Comparison of ENCODE assay signal across 1 cellular context in the genomic region with DNA sequence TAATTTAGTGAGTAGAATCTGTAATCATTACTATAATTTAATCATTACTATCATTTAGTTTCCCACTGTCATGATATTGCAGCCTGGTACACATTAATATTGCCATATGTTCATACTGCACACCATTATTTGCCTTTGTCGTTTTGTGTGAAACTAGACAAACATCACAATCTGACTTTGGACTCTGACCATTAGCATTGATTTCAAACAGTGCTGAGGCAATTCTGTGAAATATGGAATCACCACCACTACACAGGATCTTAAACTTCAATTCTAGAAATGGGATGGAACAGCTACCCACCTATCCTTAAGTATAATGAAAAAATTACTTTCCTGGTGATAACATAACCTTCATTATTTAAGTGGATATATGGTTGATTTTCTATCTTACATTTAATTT.
TF ChIP-seq lines count a peak whose summit lies in the region.

No MANE protein-coding gene starts in this region.

TF ChIP-seq in HepG2, 621 proteins besides CTCF, POLR2A, EP300 and RAD21 (continued from another document and continues in another):
- TF ChIP-seq, protein P1, sequence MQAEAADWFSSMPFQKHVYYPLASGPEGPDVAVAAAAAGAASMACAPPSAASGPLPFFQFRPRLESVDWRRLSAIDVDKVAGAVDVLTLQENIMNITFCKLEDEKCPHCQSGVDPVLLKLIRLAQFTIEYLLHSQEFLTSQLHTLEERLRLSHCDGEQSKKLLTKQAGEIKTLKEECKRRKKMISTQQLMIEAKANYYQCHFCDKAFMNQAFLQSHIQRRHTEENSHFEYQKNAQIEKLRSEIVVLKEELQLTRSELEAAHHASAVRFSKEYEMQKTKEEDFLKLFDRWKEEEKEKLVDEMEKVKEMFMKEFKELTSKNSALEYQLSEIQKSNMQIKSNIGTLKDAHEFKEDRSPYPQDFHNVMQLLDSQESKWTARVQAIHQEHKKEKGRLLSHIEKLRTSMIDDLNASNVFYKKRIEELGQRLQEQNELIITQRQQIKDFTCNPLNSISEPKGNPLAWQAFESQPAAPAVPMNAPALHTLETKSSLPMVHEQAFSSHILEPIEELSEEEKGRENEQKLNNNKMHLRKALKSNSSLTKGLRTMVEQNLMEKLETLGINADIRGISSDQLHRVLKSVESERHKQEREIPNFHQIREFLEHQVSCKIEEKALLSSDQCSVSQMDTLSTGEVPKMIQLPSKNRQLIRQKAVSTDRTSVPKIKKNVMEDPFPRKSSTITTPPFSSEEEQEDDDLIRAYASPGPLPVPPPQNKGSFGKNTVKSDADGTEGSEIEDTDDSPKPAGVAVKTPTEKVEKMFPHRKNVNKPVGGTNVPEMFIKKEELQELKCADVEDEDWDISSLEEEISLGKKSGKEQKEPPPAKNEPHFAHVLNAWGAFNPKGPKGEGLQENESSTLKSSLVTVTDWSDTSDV (CRISPR knock-in tag; IDR thresholded peaks at IDR 0.05), result no peak
- TF ChIP-seq, protein P2, sequence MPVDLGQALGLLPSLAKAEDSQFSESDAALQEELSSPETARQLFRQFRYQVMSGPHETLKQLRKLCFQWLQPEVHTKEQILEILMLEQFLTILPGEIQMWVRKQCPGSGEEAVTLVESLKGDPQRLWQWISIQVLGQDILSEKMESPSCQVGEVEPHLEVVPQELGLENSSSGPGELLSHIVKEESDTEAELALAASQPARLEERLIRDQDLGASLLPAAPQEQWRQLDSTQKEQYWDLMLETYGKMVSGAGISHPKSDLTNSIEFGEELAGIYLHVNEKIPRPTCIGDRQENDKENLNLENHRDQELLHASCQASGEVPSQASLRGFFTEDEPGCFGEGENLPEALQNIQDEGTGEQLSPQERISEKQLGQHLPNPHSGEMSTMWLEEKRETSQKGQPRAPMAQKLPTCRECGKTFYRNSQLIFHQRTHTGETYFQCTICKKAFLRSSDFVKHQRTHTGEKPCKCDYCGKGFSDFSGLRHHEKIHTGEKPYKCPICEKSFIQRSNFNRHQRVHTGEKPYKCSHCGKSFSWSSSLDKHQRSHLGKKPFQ (CRISPR knock-in tag; IDR thresholded peaks at IDR 0.05; ENCODE audit: insufficient replicate concordance), result peak; percentile 23
- no peak for TF ChIP-seq ZNF724P (CRISPR knock-in tag; IDR thresholded peaks at IDR 0.05; ENCODE audit: borderline replicate concordance)
- TF ChIP-seq ZC3H4 (CRISPR knock-in tag; IDR thresholded peaks at IDR 0.05; ENCODE audit: borderline replicate concordance), result no peak
- no peak for TF ChIP-seq ZNF782 (CRISPR knock-in tag; IDR thresholded peaks at IDR 0.05; ENCODE audit: borderline replicate concordance)
- TF ChIP-seq, protein P3, sequence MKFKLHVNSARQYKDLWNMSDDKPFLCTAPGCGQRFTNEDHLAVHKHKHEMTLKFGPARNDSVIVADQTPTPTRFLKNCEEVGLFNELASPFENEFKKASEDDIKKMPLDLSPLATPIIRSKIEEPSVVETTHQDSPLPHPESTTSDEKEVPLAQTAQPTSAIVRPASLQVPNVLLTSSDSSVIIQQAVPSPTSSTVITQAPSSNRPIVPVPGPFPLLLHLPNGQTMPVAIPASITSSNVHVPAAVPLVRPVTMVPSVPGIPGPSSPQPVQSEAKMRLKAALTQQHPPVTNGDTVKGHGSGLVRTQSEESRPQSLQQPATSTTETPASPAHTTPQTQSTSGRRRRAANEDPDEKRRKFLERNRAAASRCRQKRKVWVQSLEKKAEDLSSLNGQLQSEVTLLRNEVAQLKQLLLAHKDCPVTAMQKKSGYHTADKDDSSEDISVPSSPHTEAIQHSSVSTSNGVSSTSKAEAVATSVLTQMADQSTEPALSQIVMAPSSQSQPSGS (CRISPR knock-in tag; IDR thresholded peaks at IDR 0.05), result peak; percentile 66; the same call in 1 of the 2 replicates
- TF ChIP-seq ISX (CRISPR knock-in tag; conservative IDR thresholded peaks at IDR 0.05), result no peak
- TF ChIP-seq, protein P4, sequence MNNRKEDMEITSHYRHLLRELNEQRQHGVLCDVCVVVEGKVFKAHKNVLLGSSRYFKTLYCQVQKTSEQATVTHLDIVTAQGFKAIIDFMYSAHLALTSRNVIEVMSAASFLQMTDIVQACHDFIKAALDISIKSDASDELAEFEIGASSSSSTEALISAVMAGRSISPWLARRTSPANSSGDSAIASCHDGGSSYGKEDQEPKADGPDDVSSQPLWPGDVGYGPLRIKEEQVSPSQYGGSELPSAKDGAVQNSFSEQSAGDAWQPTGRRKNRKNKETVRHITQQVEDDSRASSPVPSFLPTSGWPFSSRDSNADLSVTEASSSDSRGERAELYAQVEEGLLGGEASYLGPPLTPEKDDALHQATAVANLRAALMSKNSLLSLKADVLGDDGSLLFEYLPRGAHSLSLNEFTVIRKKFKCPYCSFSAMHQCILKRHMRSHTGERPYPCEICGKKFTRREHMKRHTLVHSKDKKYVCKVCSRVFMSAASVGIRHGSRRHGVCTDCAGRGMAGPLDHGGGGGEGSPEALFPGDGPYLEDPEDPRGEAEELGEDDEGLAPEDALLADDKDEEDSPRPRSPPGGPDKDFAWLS (CRISPR knock-in tag; IDR thresholded peaks at IDR 0.05; ENCODE audit: borderline replicate concordance), result no peak
- TF ChIP-seq, protein P5, sequence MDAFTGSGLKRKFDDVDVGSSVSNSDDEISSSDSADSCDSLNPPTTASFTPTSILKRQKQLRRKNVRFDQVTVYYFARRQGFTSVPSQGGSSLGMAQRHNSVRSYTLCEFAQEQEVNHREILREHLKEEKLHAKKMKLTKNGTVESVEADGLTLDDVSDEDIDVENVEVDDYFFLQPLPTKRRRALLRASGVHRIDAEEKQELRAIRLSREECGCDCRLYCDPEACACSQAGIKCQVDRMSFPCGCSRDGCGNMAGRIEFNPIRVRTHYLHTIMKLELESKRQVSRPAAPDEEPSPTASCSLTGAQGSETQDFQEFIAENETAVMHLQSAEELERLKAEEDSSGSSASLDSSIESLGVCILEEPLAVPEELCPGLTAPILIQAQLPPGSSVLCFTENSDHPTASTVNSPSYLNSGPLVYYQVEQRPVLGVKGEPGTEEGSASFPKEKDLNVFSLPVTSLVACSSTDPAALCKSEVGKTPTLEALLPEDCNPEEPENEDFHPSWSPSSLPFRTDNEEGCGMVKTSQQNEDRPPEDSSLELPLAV (CRISPR knock-in tag; conservative IDR thresholded peaks at IDR 0.05; ENCODE audit: low read depth), result no peak
- TF ChIP-seq ELF1 (CRISPR knock-in tag; IDR thresholded peaks at IDR 0.05), result no peak
- TF ChIP-seq, protein P6, sequence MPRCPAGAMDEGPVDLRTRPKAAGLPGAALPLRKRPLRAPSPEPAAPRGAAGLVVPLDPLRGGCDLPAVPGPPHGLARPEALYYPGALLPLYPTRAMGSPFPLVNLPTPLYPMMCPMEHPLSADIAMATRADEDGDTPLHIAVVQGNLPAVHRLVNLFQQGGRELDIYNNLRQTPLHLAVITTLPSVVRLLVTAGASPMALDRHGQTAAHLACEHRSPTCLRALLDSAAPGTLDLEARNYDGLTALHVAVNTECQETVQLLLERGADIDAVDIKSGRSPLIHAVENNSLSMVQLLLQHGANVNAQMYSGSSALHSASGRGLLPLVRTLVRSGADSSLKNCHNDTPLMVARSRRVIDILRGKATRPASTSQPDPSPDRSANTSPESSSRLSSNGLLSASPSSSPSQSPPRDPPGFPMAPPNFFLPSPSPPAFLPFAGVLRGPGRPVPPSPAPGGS (CRISPR knock-in tag; IDR thresholded peaks at IDR 0.05), result no peak
- no peak for TF ChIP-seq ZNF619 (CRISPR knock-in tag; IDR thresholded peaks at IDR 0.05)
- TF ChIP-seq ZFP36L1 (CRISPR knock-in tag; IDR thresholded peaks at IDR 0.05), result no peak
- no peak for TF ChIP-seq SIX1 (CRISPR knock-in tag; IDR thresholded peaks at IDR 0.05; ENCODE audit: borderline replicate concordance)
- TF ChIP-seq TSC22D2 (CRISPR knock-in tag; IDR thresholded peaks at IDR 0.05; ENCODE audit: borderline replicate concordance), result no peak
- no peak for TF ChIP-seq KDM2A (CRISPR knock-in tag; IDR thresholded peaks at IDR 0.05; ENCODE audit: borderline replicate concordance, low read depth)
- no peak for TF ChIP-seq CBX2 (IDR thresholded peaks at IDR 0.05; ENCODE audit: low read depth, low read length)
- TF ChIP-seq CBX2 (CRISPR knock-in tag; IDR thresholded peaks at IDR 0.05; ENCODE audit: low read depth), result no peak
- no peak for TF ChIP-seq SETDB1 (CRISPR knock-in tag; IDR thresholded peaks at IDR 0.05; ENCODE audit: borderline replicate concordance)
- 0 out of 2 replicates have a peak, but pooled peaks have one; percentile 26 for TF ChIP-seq HOXA3 (CRISPR knock-in tag; IDR thresholded peaks at IDR 0.05)
- no peak for TF ChIP-seq SSRP1 (CRISPR knock-in tag; IDR thresholded peaks at IDR 0.05)
- no peak for TF ChIP-seq ZNF713 (CRISPR knock-in tag; IDR thresholded peaks at IDR 0.05)
- no peak for TF ChIP-seq ZNF790 (CRISPR knock-in tag; IDR thresholded peaks at IDR 0.05; ENCODE audit: borderline replicate concordance)
- no peak for TF ChIP-seq RFXAP (CRISPR knock-in tag; IDR thresholded peaks at IDR 0.05; ENCODE audit: borderline replicate concordance)
- TF ChIP-seq, protein P7, sequence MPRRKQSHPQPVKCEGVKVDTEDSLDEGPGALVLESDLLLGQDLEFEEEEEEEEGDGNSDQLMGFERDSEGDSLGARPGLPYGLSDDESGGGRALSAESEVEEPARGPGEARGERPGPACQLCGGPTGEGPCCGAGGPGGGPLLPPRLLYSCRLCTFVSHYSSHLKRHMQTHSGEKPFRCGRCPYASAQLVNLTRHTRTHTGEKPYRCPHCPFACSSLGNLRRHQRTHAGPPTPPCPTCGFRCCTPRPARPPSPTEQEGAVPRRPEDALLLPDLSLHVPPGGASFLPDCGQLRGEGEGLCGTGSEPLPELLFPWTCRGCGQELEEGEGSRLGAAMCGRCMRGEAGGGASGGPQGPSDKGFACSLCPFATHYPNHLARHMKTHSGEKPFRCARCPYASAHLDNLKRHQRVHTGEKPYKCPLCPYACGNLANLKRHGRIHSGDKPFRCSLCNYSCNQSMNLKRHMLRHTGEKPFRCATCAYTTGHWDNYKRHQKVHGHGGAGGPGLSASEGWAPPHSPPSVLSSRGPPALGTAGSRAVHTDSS (CRISPR knock-in tag; conservative IDR thresholded peaks at IDR 0.05), result no peak
- no peak for TF ChIP-seq ZNF329 (CRISPR knock-in tag; IDR thresholded peaks at IDR 0.05; ENCODE audit: low read depth)
- peak; percentile 65; the same call in 1 of the 2 replicates for TF ChIP-seq ZNF205 (CRISPR knock-in tag; IDR thresholded peaks at IDR 0.05)
- TF ChIP-seq, protein P8, sequence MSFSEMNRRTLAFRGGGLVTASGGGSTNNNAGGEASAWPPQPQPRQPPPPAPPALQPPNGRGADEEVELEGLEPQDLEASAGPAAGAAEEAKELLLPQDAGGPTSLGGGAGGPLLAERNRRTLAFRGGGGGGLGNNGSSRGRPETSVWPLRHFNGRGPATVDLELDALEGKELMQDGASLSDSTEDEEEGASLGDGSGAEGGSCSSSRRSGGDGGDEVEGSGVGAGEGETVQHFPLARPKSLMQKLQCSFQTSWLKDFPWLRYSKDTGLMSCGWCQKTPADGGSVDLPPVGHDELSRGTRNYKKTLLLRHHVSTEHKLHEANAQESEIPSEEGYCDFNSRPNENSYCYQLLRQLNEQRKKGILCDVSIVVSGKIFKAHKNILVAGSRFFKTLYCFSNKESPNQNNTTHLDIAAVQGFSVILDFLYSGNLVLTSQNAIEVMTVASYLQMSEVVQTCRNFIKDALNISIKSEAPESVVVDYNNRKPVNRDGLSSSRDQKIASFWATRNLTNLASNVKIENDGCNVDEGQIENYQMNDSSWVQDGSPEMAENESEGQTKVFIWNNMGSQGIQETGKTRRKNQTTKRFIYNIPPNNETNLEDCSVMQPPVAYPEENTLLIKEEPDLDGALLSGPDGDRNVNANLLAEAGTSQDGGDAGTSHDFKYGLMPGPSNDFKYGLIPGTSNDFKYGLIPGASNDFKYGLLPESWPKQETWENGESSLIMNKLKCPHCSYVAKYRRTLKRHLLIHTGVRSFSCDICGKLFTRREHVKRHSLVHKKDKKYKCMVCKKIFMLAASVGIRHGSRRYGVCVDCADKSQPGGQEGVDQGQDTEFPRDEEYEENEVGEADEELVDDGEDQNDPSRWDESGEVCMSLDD (CRISPR knock-in tag; IDR thresholded peaks at IDR 0.05; ENCODE audit: borderline replicate concordance), result no peak
- no peak for TF ChIP-seq ZNF660 (CRISPR knock-in tag; IDR thresholded peaks at IDR 0.05; ENCODE audit: borderline replicate concordance, low read depth)
- TF ChIP-seq RFX1 (IDR thresholded peaks at IDR 0.05), result no peak
- TF ChIP-seq, protein P9, sequence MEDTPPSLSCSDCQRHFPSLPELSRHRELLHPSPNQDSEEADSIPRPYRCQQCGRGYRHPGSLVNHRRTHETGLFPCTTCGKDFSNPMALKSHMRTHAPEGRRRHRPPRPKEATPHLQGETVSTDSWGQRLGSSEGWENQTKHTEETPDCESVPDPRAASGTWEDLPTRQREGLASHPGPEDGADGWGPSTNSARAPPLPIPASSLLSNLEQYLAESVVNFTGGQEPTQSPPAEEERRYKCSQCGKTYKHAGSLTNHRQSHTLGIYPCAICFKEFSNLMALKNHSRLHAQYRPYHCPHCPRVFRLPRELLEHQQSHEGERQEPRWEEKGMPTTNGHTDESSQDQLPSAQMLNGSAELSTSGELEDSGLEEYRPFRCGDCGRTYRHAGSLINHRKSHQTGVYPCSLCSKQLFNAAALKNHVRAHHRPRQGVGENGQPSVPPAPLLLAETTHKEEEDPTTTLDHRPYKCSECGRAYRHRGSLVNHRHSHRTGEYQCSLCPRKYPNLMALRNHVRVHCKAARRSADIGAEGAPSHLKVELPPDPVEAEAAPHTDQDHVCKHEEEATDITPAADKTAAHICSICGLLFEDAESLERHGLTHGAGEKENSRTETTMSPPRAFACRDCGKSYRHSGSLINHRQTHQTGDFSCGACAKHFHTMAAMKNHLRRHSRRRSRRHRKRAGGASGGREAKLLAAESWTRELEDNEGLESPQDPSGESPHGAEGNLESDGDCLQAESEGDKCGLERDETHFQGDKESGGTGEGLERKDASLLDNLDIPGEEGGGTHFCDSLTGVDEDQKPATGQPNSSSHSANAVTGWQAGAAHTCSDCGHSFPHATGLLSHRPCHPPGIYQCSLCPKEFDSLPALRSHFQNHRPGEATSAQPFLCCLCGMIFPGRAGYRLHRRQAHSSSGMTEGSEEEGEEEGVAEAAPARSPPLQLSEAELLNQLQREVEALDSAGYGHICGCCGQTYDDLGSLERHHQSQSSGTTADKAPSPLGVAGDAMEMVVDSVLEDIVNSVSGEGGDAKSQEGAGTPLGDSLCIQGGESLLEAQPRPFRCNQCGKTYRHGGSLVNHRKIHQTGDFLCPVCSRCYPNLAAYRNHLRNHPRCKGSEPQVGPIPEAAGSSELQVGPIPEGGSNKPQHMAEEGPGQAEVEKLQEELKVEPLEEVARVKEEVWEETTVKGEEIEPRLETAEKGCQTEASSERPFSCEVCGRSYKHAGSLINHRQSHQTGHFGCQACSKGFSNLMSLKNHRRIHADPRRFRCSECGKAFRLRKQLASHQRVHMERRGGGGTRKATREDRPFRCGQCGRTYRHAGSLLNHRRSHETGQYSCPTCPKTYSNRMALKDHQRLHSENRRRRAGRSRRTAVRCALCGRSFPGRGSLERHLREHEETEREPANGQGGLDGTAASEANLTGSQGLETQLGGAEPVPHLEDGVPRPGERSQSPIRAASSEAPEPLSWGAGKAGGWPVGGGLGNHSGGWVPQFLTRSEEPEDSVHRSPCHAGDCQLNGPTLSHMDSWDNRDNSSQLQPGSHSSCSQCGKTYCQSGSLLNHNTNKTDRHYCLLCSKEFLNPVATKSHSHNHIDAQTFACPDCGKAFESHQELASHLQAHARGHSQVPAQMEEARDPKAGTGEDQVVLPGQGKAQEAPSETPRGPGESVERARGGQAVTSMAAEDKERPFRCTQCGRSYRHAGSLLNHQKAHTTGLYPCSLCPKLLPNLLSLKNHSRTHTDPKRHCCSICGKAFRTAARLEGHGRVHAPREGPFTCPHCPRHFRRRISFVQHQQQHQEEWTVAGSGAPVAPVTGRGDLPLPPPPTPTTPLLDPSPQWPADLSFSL (CRISPR knock-in tag; IDR thresholded peaks at IDR 0.05), result peak; percentile 99
- TF ChIP-seq KDM6A (CRISPR knock-in tag; IDR thresholded peaks at IDR 0.05; ENCODE audit: low read depth), result peak; percentile 94
- TF ChIP-seq ZNF12 (CRISPR knock-in tag; IDR thresholded peaks at IDR 0.05), result peak; percentile 55; the same call in 1 of the 2 replicates
